8 cellular contexts compared by ENCODE assay signal in genomic region chr2:74845991-74846390, GRCh38. TPM values are rescaled to one million over a fixed set of nuclear protein-coding genes. Genes with fewer than 3 reads are reported as not detected.
DNase-seq lines count a peak whose midpoint lies in the region; ATAC-seq and TF ChIP-seq lines count a peak whose summit lies in the region.

No MANE protein-coding gene starts in this region.

- TF ChIP-seq CTCF in esophagus muscularis mucosa (IDR thresholded peaks at IDR 0.05) (no peak), smooth muscle cell (IDR thresholded peaks at IDR 0.05; ENCODE audit: borderline replicate concordance, insufficient read depth, poor library complexity, severe bottlenecking) (no peak)

- H3K4me1 Mint-ChIP-seq in activated CD4-positive, alpha-beta T cell treated with anti-CD3 and anti-CD28 coated beads, Interleukin-2, amount 10 ng/mL, durations not matched to agents 24 days and 14 days: peaks cover 94% of the 10 kb centered on the region

- intact Hi-C loops in activated CD4-positive, alpha-beta T cell treated with anti-CD3 and anti-CD28 coated beads, Interleukin-2, amount 10 ng/mL, durations not matched to agents 24 days and 14 days (cut with micrococcal nuclease): loop anchor here (10.0 kb wide), 1 partner anchor 271 kb away; no protein-coding TSS in a partner anchor
- intact Hi-C loops in esophagus muscularis mucosa (cut with DNase I): no loop called here

- no peaks in the 10 kb centered on the region for H3K27me3 ChIP-seq in esophagus muscularis mucosa
- no peaks in the 10 kb centered on the region for H3K27me3 ChIP-seq in smooth muscle cell (ENCODE audit: low read depth)

- no peak for DNase-seq in activated CD4-positive, alpha-beta T cell treated with anti-CD3 and anti-CD28 coated beads, Interleukin-2, amount 10 ng/mL, durations not matched to agents 24 days and 14 days
- DNase-seq in activated CD4-positive, alpha-beta T cell treated with anti-CD3 and anti-CD28 coated beads for 4 hours: no peak
- DNase-seq in NCI-H69 (lab: John Stamatoyannopoulos, UW) (peak; percentile 8), esophagus muscularis mucosa (ENCODE audit: extremely low spot score) (no peak), smooth muscle cell (lab: John Stamatoyannopoulos, UW; ENCODE audit: unreplicated experiment) (no peak), NCI-H1694 treated with DMSO at 0.1 percent for 48 hours (lab: John Stamatoyannopoulos, UW) (no peak)

- H3K4me3 ChIP-seq in esophagus muscularis mucosa (no peak overlapping the region), smooth muscle cell (no peak overlapping the region)

- H2AFZ ChIP-seq in smooth muscle cell (ENCODE audit: low read depth): no peak overlapping the region

- peak overlapping the region; percentile 74 for H3K4me2 ChIP-seq in smooth muscle cell

- no peak for TF ChIP-seq EP300 in esophagus muscularis mucosa (IDR thresholded peaks at IDR 0.05)

- WGBS in esophagus muscularis mucosa: 69% methylated on average over 2 of the region's 2 CpGs
- WGBS in smooth muscle cell (ENCODE audit: low lambda C conversion rate): 86% methylated on average over 2 of the region's 2 CpGs

- no peak for ATAC-seq in HG02678 (IDR thresholded peaks at IDR 0.05; ENCODE audit: unreplicated experiment)
- ATAC-seq in HG02885 (IDR thresholded peaks at IDR 0.05; ENCODE audit: poor library complexity, unreplicated experiment): no peak

- H3K9ac ChIP-seq in smooth muscle cell (ENCODE audit: low read depth): peak overlapping the region; percentile 44

- H3K9me3 ChIP-seq in esophagus muscularis mucosa: no peaks in the 10 kb centered on the region
- no peaks in the 10 kb centered on the region for H3K9me3 ChIP-seq in smooth muscle cell (replicated peaks; ENCODE audit: low read depth)

- H3K27ac Mint-ChIP-seq in activated CD4-positive, alpha-beta T cell treated with anti-CD3 and anti-CD28 coated beads, Interleukin-2, amount 10 ng/mL, durations not matched to agents 24 days and 14 days: no peak overlapping the region

- H3K27me3 Mint-ChIP-seq in activated CD4-positive, alpha-beta T cell treated with anti-CD3 and anti-CD28 coated beads, Interleukin-2, amount 10 ng/mL, durations not matched to agents 24 days and 14 days: no peaks in the 10 kb centered on the region

- H4K20me1 ChIP-seq in smooth muscle cell (ENCODE audit: low read depth): peaks cover 88% of the 10 kb centered on the region

- peaks cover 27% of the 10 kb centered on the region for H3K36me3 Mint-ChIP-seq in activated CD4-positive, alpha-beta T cell treated with anti-CD3 and anti-CD28 coated beads, Interleukin-2, amount 10 ng/mL, durations not matched to agents 24 days and 14 days (ENCODE audit: low read depth)

- H3K27ac ChIP-seq in esophagus muscularis mucosa (replicated peaks in 1 of 4) (peak overlapping the region; percentile 60 to 71 (median 65)), smooth muscle cell (ENCODE audit: low read depth) (peak overlapping the region; percentile 97)

- H3K36me3 ChIP-seq in esophagus muscularis mucosa (no peaks in the 10 kb centered on the region), smooth muscle cell (ENCODE audit: low read depth) (no peaks in the 10 kb centered on the region)

- H3F3A ChIP-seq in smooth muscle cell (ENCODE audit: low read depth): peaks cover 23% of the 10 kb centered on the region

- peaks cover 86% of the 10 kb centered on the region for H3K79me2 ChIP-seq in smooth muscle cell (ENCODE audit: low read depth)

- H3K4me1 ChIP-seq in esophagus muscularis mucosa (peaks cover 45 to 64% (median 49%) of the 10 kb centered on the region in 4 donors), smooth muscle cell (ENCODE audit: low read depth) (peaks cover 62% of the 10 kb centered on the region)

- TF ChIP-seq POLR2A in esophagus muscularis mucosa (IDR thresholded peaks at IDR 0.05; ENCODE audit: low read depth): no peak

- H3K9me3 Mint-ChIP-seq in activated CD4-positive, alpha-beta T cell treated with anti-CD3 and anti-CD28 coated beads, Interleukin-2, amount 10 ng/mL, durations not matched to agents 24 days and 14 days: no peaks in the 10 kb centered on the region

- peak overlapping the region; percentile 44 for H3K4me3 Mint-ChIP-seq in activated CD4-positive, alpha-beta T cell treated with anti-CD3 and anti-CD28 coated beads, Interleukin-2, amount 10 ng/mL, durations not matched to agents 24 days and 14 days

RNA-seq across cellular contexts. Expression of gene HK2, which starts 12.1 kb away (rescaled TPM):
- 118 and 120 TPM in 2 replicates for total RNA-seq in activated CD4-positive, alpha-beta T cell treated with anti-CD3 and anti-CD28 coated beads, Interleukin-2, amount 10 ng/mL, durations not matched to agents 24 days and 14 days
- total RNA-seq in esophagus muscularis mucosa (1 to 10 TPM in 3 of 4 donors, under 1 TPM in 1; 0.97 to 5.3 (median 3.0) TPM), smooth muscle cell (31.5 and 38.0 TPM in 2 replicates)
- polyA plus RNA-seq in smooth muscle cell: 20.3 and 23.2 TPM in 2 replicates
